8 cellular contexts compared by ENCODE assay signal in the genomic region with DNA sequence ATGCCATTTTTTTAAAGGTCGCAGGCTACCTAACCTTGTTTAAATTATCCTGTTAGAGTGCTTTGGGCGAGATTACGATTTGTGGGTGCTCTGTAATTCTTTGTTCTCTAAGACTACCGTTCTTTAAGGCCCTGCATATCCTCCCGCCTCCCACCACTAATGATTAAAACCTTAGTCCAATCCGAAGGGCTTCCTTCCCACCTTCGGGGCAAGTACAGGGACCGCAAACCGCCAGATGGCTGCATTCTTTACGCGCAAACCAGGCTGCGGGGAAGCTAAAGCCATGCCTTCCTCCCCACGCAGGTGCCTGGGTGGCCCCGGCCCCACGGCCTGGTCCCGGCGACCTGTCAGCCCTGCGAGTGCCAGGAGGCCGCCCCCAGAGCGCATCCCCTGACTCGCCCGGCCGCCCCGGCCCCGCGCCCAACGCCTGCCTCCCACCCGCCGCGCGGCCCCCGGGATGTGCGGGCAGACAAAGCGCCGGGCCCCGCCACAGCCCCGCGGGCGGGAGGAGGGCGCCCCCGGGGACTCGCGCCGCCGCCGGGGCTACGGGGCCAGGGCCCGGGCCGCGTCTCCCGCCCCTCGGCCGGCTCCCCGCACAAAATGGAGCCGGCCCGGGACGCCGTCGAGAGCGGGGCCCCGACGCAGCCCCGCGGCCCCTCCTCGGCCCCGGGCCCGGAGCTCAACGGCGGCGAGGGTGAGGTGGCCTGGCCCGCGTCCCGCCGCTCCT. TPM values are rescaled to one million over a fixed set of nuclear protein-coding genes. Genes with fewer than 3 reads are reported as not detected.
DNase-seq lines count a peak whose midpoint lies in the region; ATAC-seq and TF ChIP-seq lines count a peak whose summit lies in the region.

No MANE protein-coding gene starts in this region.

- H3K27ac Mint-ChIP-seq in CD4-positive, CD25-positive, alpha-beta regulatory T cell: peak overlapping the region; percentile 91 to 95 (median 91)
- H3K27ac Mint-ChIP-seq in activated naive CD8-positive, alpha-beta T cell treated with anti-CD3 and anti-CD28 coated beads, Interleukin-2, amount 10 ng/mL, durations not matched to agents 7 days and 5 days: peak overlapping the region; percentile 88

- peak overlapping the region; percentile 92 to 95 (median 92) for H3K4me3 Mint-ChIP-seq in CD4-positive, CD25-positive, alpha-beta regulatory T cell
- peak overlapping the region; percentile 89 for H3K4me3 Mint-ChIP-seq in activated naive CD8-positive, alpha-beta T cell treated with anti-CD3 and anti-CD28 coated beads, Interleukin-2, amount 10 ng/mL, durations not matched to agents 7 days and 5 days

- H3K27ac ChIP-seq in CD4-positive, CD25-positive, alpha-beta regulatory T cell (ENCODE audit: insufficient read depth, low read length, poor library complexity, severe bottlenecking): peak overlapping the region; percentile 36
- peak overlapping the region; percentile 73 to 93 for H3K27ac ChIP-seq in SK-N-SH (ENCODE audit: low read depth in 2 of 2, low read length in 1 of 2)
- peak overlapping the region; percentile 71 for H3K27ac ChIP-seq in parathyroid adenoma

- intact Hi-C loops in Right ventricle myocardium superior (cut with DNase I): no loop called here

- WGBS in SK-N-SH (ENCODE audit: low lambda C conversion rate): 1% methylated on average over 12 of the region's 74 CpGs

- H3K4me1 ChIP-seq in CD4-positive, CD25-positive, alpha-beta regulatory T cell (ENCODE audit: control insufficient read depth, insufficient read depth, low read length, poor library complexity, severe bottlenecking): peaks cover 21% of the 10 kb centered on the region
- peaks cover 29 to 39% of the 10 kb centered on the region in 2 experiments for H3K4me1 ChIP-seq in SK-N-SH (ENCODE audit: control insufficient read depth in 1 of 2, insufficient read depth in 2 of 2, low read depth in 1 of 2, low read length in 1 of 2)
- peaks cover 18% of the 10 kb centered on the region for H3K4me1 ChIP-seq in parathyroid adenoma

- TF ChIP-seq EP300 in SK-N-SH (IDR thresholded peaks at IDR 0.05; ENCODE audit: borderline replicate concordance in 1 of 2, low read depth in 1 of 2, low read length in 1 of 2): no peak

- H4K20me1 ChIP-seq in SK-N-SH (ENCODE audit: insufficient read depth): no peaks in the 10 kb centered on the region

- H3K4me3 ChIP-seq in CD4-positive, CD25-positive, alpha-beta regulatory T cell (ENCODE audit: low read depth, low read length): peak overlapping the region; percentile 90
- H3K4me3 ChIP-seq in SK-N-SH (ENCODE audit: low read depth in 2 of 2, low read length in 1 of 2) (peak overlapping the region; percentile 78 to 84), parathyroid adenoma (ENCODE audit: low read depth, low read length) (peak overlapping the region; percentile 70)

- DNase-seq in CD4-positive, CD25-positive, alpha-beta regulatory T cell: peak; percentile 36 to 67 (median 41)
- DNase-seq in SK-N-SH (peak; percentile 70), Right ventricle myocardium superior (peak; percentile 58), ureter (ENCODE audit: low spot score) (peak; percentile 43)
- peak; percentile 74 for DNase-seq in activated naive CD8-positive, alpha-beta T cell treated with anti-CD3 and anti-CD28 coated beads, Interleukin-2, amount 10 ng/mL, durations not matched to agents 7 days and 5 days

- no peak for TF ChIP-seq CTCF in SK-N-SH (IDR thresholded peaks at IDR 0.05)
- no peak for TF ChIP-seq CTCF in parathyroid adenoma (IDR thresholded peaks at IDR 0.05)

- H3K79me2 ChIP-seq in SK-N-SH (ENCODE audit: insufficient read depth): peaks cover 49% of the 10 kb centered on the region
- peaks cover 21% of the 10 kb centered on the region for H3K79me2 ChIP-seq in parathyroid adenoma

- H3K9me3 ChIP-seq in CD4-positive, CD25-positive, alpha-beta regulatory T cell (ENCODE audit: control insufficient read depth in 2 of 2, low read length in 2 of 2): no peaks in the 10 kb centered on the region
- H3K9me3 ChIP-seq in SK-N-SH (no peaks in the 10 kb centered on the region), parathyroid adenoma (ENCODE audit: control insufficient read depth, low read length) (no peaks in the 10 kb centered on the region)

- peaks cover 6% of the 10 kb centered on the region for H3F3A ChIP-seq in SK-N-SH (replicated peaks; ENCODE audit: insufficient read depth)

- peak in 1 of 2 donors; percentile 2 for ATAC-seq in CD4-positive, CD25-positive, alpha-beta regulatory T cell (ENCODE audit: low read depth in 2 of 2)
- ATAC-seq in GM19395 (IDR thresholded peaks at IDR 0.05; ENCODE audit: unreplicated experiment) (peak; percentile 34), HG03520 (IDR thresholded peaks at IDR 0.05; ENCODE audit: unreplicated experiment) (peak; percentile 26), Right ventricle myocardium superior (ENCODE audit: poor library complexity) (peak; percentile 3)
- ATAC-seq in activated naive CD8-positive, alpha-beta T cell treated with anti-CD3 and anti-CD28 coated beads, Interleukin-2, amount 10 ng/mL, durations not matched to agents 7 days and 5 days (ENCODE audit: low read depth): peak; percentile 16

- H3K27me3 Mint-ChIP-seq in CD4-positive, CD25-positive, alpha-beta regulatory T cell: peaks cover 14% of the 10 kb centered on the region
- peaks cover 10% of the 10 kb centered on the region for H3K27me3 Mint-ChIP-seq in activated naive CD8-positive, alpha-beta T cell treated with anti-CD3 and anti-CD28 coated beads, Interleukin-2, amount 10 ng/mL, durations not matched to agents 7 days and 5 days

- no peaks in the 10 kb centered on the region for H3K27me3 ChIP-seq in CD4-positive, CD25-positive, alpha-beta regulatory T cell (ENCODE audit: control insufficient read depth, insufficient read depth, low read length)
- H3K27me3 ChIP-seq in SK-N-SH (ENCODE audit: insufficient read depth): no peaks in the 10 kb centered on the region
- no peaks in the 10 kb centered on the region for H3K27me3 ChIP-seq in parathyroid adenoma (ENCODE audit: control insufficient read depth, insufficient read depth, low read length)

- TF ChIP-seq RAD21 in SK-N-SH (IDR thresholded peaks at IDR 0.05; ENCODE audit: low read length): no peak

- H2AFZ ChIP-seq in SK-N-SH (ENCODE audit: low read depth) (peak overlapping the region; percentile 88), parathyroid adenoma (peak overlapping the region; percentile 72)

- H3K4me1 Mint-ChIP-seq in CD4-positive, CD25-positive, alpha-beta regulatory T cell: peaks cover 8 to 27% (median 16%) of the 10 kb centered on the region in 4 donors
- peaks cover 16% of the 10 kb centered on the region for H3K4me1 Mint-ChIP-seq in activated naive CD8-positive, alpha-beta T cell treated with anti-CD3 and anti-CD28 coated beads, Interleukin-2, amount 10 ng/mL, durations not matched to agents 7 days and 5 days

- H3K4me2 ChIP-seq in SK-N-SH: peak overlapping the region; percentile 81
- peak overlapping the region; percentile 81 for H3K4me2 ChIP-seq in parathyroid adenoma (ENCODE audit: low read length)

- CTCF ChIA-PET in SK-N-SH (lab: Yijun Ruan, JAX): interaction anchor here (0.8 to 1.8 kb wide), 2 partner anchors 28 to 153 kb away, joined by 4 to 9 read pairs; no protein-coding TSS in a partner anchor

- POLR2A ChIA-PET in SK-N-SH (lab: Yijun Ruan, JAX): interaction anchor here (0.6 to 2.1 kb wide), 7 partner anchors 9 to 296 kb away, joined by 3 to 22 read pairs (median 4); a partner anchor contains a TSS
- POLR2A ChIA-PET in activated naive CD8-positive, alpha-beta T cell treated with anti-CD3 and anti-CD28 coated beads, Interleukin-2, amount 10 ng/mL, durations not matched to agents 7 days and 5 days (lab: Charles Lee): interaction anchor here (1.0 to 3.6 kb wide), 18 partner anchors 8 to 972 kb away, joined by 3 to 28 read pairs (median 5); a partner anchor contains a TSS

- no peaks in the 10 kb centered on the region for H3K9me2 ChIP-seq in SK-N-SH

- H3K36me3 Mint-ChIP-seq in CD4-positive, CD25-positive, alpha-beta regulatory T cell: peaks cover 2% of the 10 kb centered on the region
- H3K36me3 Mint-ChIP-seq in activated naive CD8-positive, alpha-beta T cell treated with anti-CD3 and anti-CD28 coated beads, Interleukin-2, amount 10 ng/mL, durations not matched to agents 7 days and 5 days: peaks cover 5% of the 10 kb centered on the region

- H3K9ac ChIP-seq in SK-N-SH (peak overlapping the region; percentile 86), parathyroid adenoma (no peak overlapping the region)

- H3K9me3 Mint-ChIP-seq in CD4-positive, CD25-positive, alpha-beta regulatory T cell: no peaks in the 10 kb centered on the region
- no peaks in the 10 kb centered on the region for H3K9me3 Mint-ChIP-seq in activated naive CD8-positive, alpha-beta T cell treated with anti-CD3 and anti-CD28 coated beads, Interleukin-2, amount 10 ng/mL, durations not matched to agents 7 days and 5 days

- peaks cover 20% of the 10 kb centered on the region for H3K36me3 ChIP-seq in CD4-positive, CD25-positive, alpha-beta regulatory T cell (ENCODE audit: control insufficient read depth, insufficient read depth, low read length)
- H3K36me3 ChIP-seq in SK-N-SH (replicated peaks in 1 of 2; ENCODE audit: control insufficient read depth in 1 of 2, insufficient read depth in 2 of 2, low read length in 1 of 2): peaks cover 6 to 19% of the 10 kb centered on the region in 2 experiments
- no peaks in the 10 kb centered on the region for H3K36me3 ChIP-seq in parathyroid adenoma (ENCODE audit: control insufficient read depth, insufficient read depth, low read length)

TF ChIP-seq in SK-N-SH, 30 proteins besides CTCF, POLR2A, EP300 and RAD21:
- TF ChIP-seq, protein P1, sequence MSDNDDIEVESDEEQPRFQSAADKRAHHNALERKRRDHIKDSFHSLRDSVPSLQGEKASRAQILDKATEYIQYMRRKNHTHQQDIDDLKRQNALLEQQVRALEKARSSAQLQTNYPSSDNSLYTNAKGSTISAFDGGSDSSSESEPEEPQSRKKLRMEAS (IDR thresholded peaks at IDR 0.05; ENCODE audit: low read depth): 0 out of 2 replicates have a peak, but pooled peaks have one; percentile 18
- TF ChIP-seq SIN3A (IDR thresholded peaks at IDR 0.05; ENCODE audit: borderline replicate concordance, low read depth, low read length): peak; percentile 32; the same call in 1 of the 2 replicates
- TF ChIP-seq TAF1 (IDR thresholded peaks at IDR 0.05; ENCODE audit: borderline replicate concordance, low read depth, low read length): 0 out of 2 replicates have a peak, but pooled peaks have one; percentile 51
- no peak for TF ChIP-seq TCF12 (IDR thresholded peaks at IDR 0.05)

RNA-seq across cellular contexts. Expression of a gene that starts 0.7 kb away (rescaled TPM):
- 15.4 TPM for total RNA-seq in CD4-positive, CD25-positive, alpha-beta regulatory T cell
- polyA plus RNA-seq in CD4-positive, CD25-positive, alpha-beta regulatory T cell: 10 to 100 TPM; 30.7 to 48.0 (median 44.2) TPM
- polyA plus RNA-seq in SK-N-SH (2012; rRNA removed): 11.0 and 16.7 TPM in 2 replicates
- polyA plus RNA-seq in SK-N-SH (2012; cell fraction: cytosol; rRNA removed): 18.1 and 23.6 TPM in 2 replicates
- polyA plus RNA-seq in SK-N-SH (2012; cell fraction: nucleus; rRNA removed): 9.4 and 21.8 TPM in 2 replicates
- total RNA-seq in activated naive CD8-positive, alpha-beta T cell treated with anti-CD3 and anti-CD28 coated beads, Interleukin-2, amount 10 ng/mL, durations not matched to agents 7 days and 5 days: 10 to 100 TPM; 24.8 to 28.5 TPM
- 39.1 TPM for total RNA-seq in Right ventricle myocardium superior
- total RNA-seq in ureter: 26.8 TPM
